22 cellular contexts compared by ENCODE assay signal in genomic region chr9:121816449-121816817, GRCh38.
"Had no signal": no experiment of that assay in that cellular context is flagged by ENCODE, and none has a peak within 500 bp of the region (broad histone marks: within the 10 kb centered on the region; RNA-seq: fewer than 3 reads in every experiment).

No MANE protein-coding gene starts in this region.

- FAIRE-seq: astrocyte had no signal

- H3K27ac Mint-ChIP-seq: activated CD8-positive, alpha-beta T cell treated with anti-CD3 and anti-CD28 coated beads for 36 hours; activated naive CD4-positive, alpha-beta T cell treated with anti-CD3 and anti-CD28 coated beads for 36 hours; activated naive CD8-positive, alpha-beta T cell; activated T-helper 1 cell treated with anti-CD3 and anti-CD28 coated beads, Interleukin-12 subunit alpha, Interleukin-12 subunit beta, Interleukin-2, Interleukin-4 antibody, amounts not matched to agents 30 ng/mL and 10 ng/mL and 1 ng/mL, durations not matched to agents 14 hours and 24 hours and 36 hours had no signal

- DNase-seq: activated CD4-positive, alpha-beta T cell treated with anti-CD3 and anti-CD28 coated beads for 4 hours; activated CD8-positive, alpha-beta memory T cell treated with anti-CD3 and anti-CD28 coated beads, Interleukin-2, amount 50 U/mL, for 4 hours; activated CD8-positive, alpha-beta T cell treated with anti-CD3 and anti-CD28 coated beads for 36 hours; activated gamma-delta T cell; activated naive CD4-positive, alpha-beta T cell treated with anti-CD3 and anti-CD28 coated beads for 36 hours; amygdala; NCI-H1092; NCI-H1417; NCI-H1930; NCI-H2171; NCI-H345; NCI-H510A; NCI-H526 treated with DMSO at 0.1 percent for 48 hours; NCI-H82; T-helper 1 cell; WERI-Rb-1 had no signal

- H3K27me3 Mint-ChIP-seq: activated CD8-positive, alpha-beta T cell treated with anti-CD3 and anti-CD28 coated beads for 36 hours; activated naive CD8-positive, alpha-beta T cell had no signal

- H3K36me3 ChIP-seq: cardiac muscle cell, WERI-Rb-1 had no signal

- ATAC-seq: activated CD8-positive, alpha-beta T cell treated with anti-CD3 and anti-CD28 coated beads for 36 hours had no signal

- H3K9me3 Mint-ChIP-seq: activated CD8-positive, alpha-beta T cell treated with anti-CD3 and anti-CD28 coated beads for 36 hours; activated naive CD4-positive, alpha-beta T cell treated with anti-CD3 and anti-CD28 coated beads for 36 hours; activated T-helper 1 cell treated with anti-CD3 and anti-CD28 coated beads, Interleukin-12 subunit alpha, Interleukin-12 subunit beta, Interleukin-2, Interleukin-4 antibody, amounts not matched to agents 30 ng/mL and 10 ng/mL and 1 ng/mL, durations not matched to agents 14 hours and 24 hours and 36 hours; brain had no signal

- H3K4me3 ChIP-seq: cardiac muscle cell had no signal

- H3K36me3 Mint-ChIP-seq: activated naive CD8-positive, alpha-beta T cell; brain had no signal

- H3K27me3 ChIP-seq: cardiac muscle cell had no signal

- H3K27ac ChIP-seq: cardiac muscle cell, SK-N-MC, WERI-Rb-1 had no signal

- H3K4me3 Mint-ChIP-seq: activated CD8-positive, alpha-beta T cell treated with anti-CD3 and anti-CD28 coated beads for 36 hours; activated naive CD4-positive, alpha-beta T cell treated with anti-CD3 and anti-CD28 coated beads for 36 hours; activated naive CD8-positive, alpha-beta T cell; activated T-helper 1 cell treated with anti-CD3 and anti-CD28 coated beads, Interleukin-12 subunit alpha, Interleukin-12 subunit beta, Interleukin-2, Interleukin-4 antibody, amounts not matched to agents 30 ng/mL and 10 ng/mL and 1 ng/mL, durations not matched to agents 14 hours and 24 hours and 36 hours had no signal
